ENCODE assay signal across 29 cellular contexts in genomic region chr5:149004559-149004958, GRCh38. TPM values are rescaled to one million over a fixed set of nuclear protein-coding genes. Genes with fewer than 3 reads are reported as not detected.
"Had no signal": no experiment of that assay in that cellular context is flagged by ENCODE, and none has a peak within 500 bp of the region (broad histone marks: within the 10 kb centered on the region; RNA-seq: fewer than 3 reads in every experiment).

No MANE protein-coding gene starts in this region.

- H3K36me3 ChIP-seq: brain microvascular endothelial cell, esophagus squamous epithelium, WERI-Rb-1 had no signal

- DNase-seq: activated B cell treated with CpG ODN at 0.5 μM for 24 hours; activated CD4-positive, alpha-beta T cell treated with anti-CD3 and anti-CD28 coated beads for 48 hours; activated CD4-positive, alpha-beta T cell treated with anti-CD3 and anti-CD28 coated beads, Interleukin-2, amount 50 U/mL, for 1 hour; activated CD4-positive, alpha-beta T cell treated with anti-CD3 and anti-CD28 coated beads, Interleukin-2, amount 50 U/mL, for 48 hours; activated CD8-positive, alpha-beta memory T cell treated with anti-CD3 and anti-CD28 coated beads for 24 hours; activated CD8-positive, alpha-beta T cell treated with anti-CD3 and anti-CD28 coated beads for 36 hours; activated effector memory CD4-positive, alpha-beta T cell treated with Interleukin-2 at 50 U/mL for 16 hours; activated gamma-delta T cell treated with Interleukin-2 at 50 U/mL for 16 hours; activated naive CD4-positive, alpha-beta T cell treated with anti-CD3 and anti-CD28 coated beads, Interleukin-2, amount 50 U/mL, for 16 hours; activated naive CD4-positive, alpha-beta T cell treated with Interleukin-2 at 50 U/mL for 16 hours; activated T-cell treated with anti-CD3 and anti-CD28 coated beads, Interleukin-2, amount 50 U/mL, for 4 hours; amniotic stem cell; anterior cingulate cortex; brain microvascular endothelial cell; cortex of kidney; effector CD8-positive, alpha-beta T cell; esophagus squamous epithelium; foreskin fibroblast; head of caudate nucleus; T-helper 1 cell; T-helper 17 cell; T1000; WERI-Rb-1 had no signal

- H3K9me3 ChIP-seq: esophagus squamous epithelium had no signal

- ATAC-seq: activated CD4-positive, CD25-positive, alpha-beta regulatory T cell treated with anti-CD3 and anti-CD28 coated beads, Interleukin-2, amount 50 U/mL, for 24 hours; activated CD8-positive, alpha-beta T cell treated with anti-CD3 and anti-CD28 coated beads for 36 hours; activated T-cell treated with anti-CD3 and anti-CD28 coated beads, Interleukin-2, amount 50 U/mL, for 4 hours; activated T-helper 17 cell treated with anti-CD3 and anti-CD28 coated beads, Interleukin-2, amount 50 U/mL, for 72 hours; T-helper 17 cell had no signal

- H3K27ac ChIP-seq: brain microvascular endothelial cell, epithelial cell of prostate, esophagus squamous epithelium, WERI-Rb-1 had no signal

- H3K27ac Mint-ChIP-seq: activated B cell treated with CpG ODN at 0.5 μM for 24 hours; activated CD8-positive, alpha-beta T cell treated with anti-CD3 and anti-CD28 coated beads for 36 hours; activated naive CD8-positive, alpha-beta T cell; activated T-helper 17 cell treated with anti-CD3 and anti-CD28 coated beads, Interleukin-2, amount 50 U/mL, for 72 hours; T-helper 17 cell; T-helper 2 cell treated with Interferon-gamma antibody and Interleukin-4, amounts not matched to agents 5 μg/mL and 100 μg/mL, for 36 hours had no signal

- H3K27me3 ChIP-seq: brain microvascular endothelial cell, esophagus squamous epithelium had no signal

- H3K9me3 Mint-ChIP-seq: activated B cell treated with CpG ODN at 0.5 μM for 24 hours; activated CD8-positive, alpha-beta T cell treated with anti-CD3 and anti-CD28 coated beads for 36 hours; activated T-cell treated with anti-CD3 and anti-CD28 coated beads, Interleukin-2, amount 50 U/mL, for 4 hours; activated T-helper 17 cell treated with anti-CD3 and anti-CD28 coated beads, Interleukin-2, amount 50 U/mL, for 72 hours; central memory CD8-positive, alpha-beta T cell; T-helper 2 cell treated with Interferon-gamma antibody and Interleukin-4, amounts not matched to agents 5 μg/mL and 100 μg/mL, for 36 hours had no signal

- H3K4me3 ChIP-seq: esophagus squamous epithelium had no signal

- H3K4me1 Mint-ChIP-seq: activated B cell treated with CpG ODN at 0.5 μM for 24 hours; activated T-helper 17 cell treated with anti-CD3 and anti-CD28 coated beads, Interleukin-2, amount 50 U/mL, for 72 hours; central memory CD8-positive, alpha-beta T cell had no signal

- H3K4me3 Mint-ChIP-seq: activated B cell treated with CpG ODN at 0.5 μM for 24 hours; activated CD8-positive, alpha-beta T cell treated with anti-CD3 and anti-CD28 coated beads for 36 hours; activated naive CD8-positive, alpha-beta T cell; activated T-cell treated with anti-CD3 and anti-CD28 coated beads, Interleukin-2, amount 50 U/mL, for 4 hours; activated T-helper 17 cell treated with anti-CD3 and anti-CD28 coated beads, Interleukin-2, amount 50 U/mL, for 72 hours; central memory CD8-positive, alpha-beta T cell; T-helper 17 cell; T-helper 2 cell treated with Interferon-gamma antibody and Interleukin-4, amounts not matched to agents 5 μg/mL and 100 μg/mL, for 36 hours had no signal

RNA-seq across cellular contexts. Expression of gene SH3TC2, which starts 58.3 kb away (rescaled TPM):
- total RNA-seq: activated B cell treated with CpG ODN at 0.5 μM for 24 hours; activated CD8-positive, alpha-beta T cell treated with anti-CD3 and anti-CD28 coated beads for 36 hours; activated T-cell treated with anti-CD3 and anti-CD28 coated beads, Interleukin-2, amount 50 U/mL, for 4 hours; activated T-helper 17 cell treated with anti-CD3 and anti-CD28 coated beads, Interleukin-2, amount 50 U/mL, for 72 hours had no signal
